ENCODE assay signal across 1 cellular context in genomic region chr16:81036751-81037350, GRCh38.
TF ChIP-seq lines count a peak whose summit lies in the region.

No MANE protein-coding gene starts in this region.

TF ChIP-seq in K562, 482 proteins besides CTCF, POLR2A, EP300 and RAD21 (continued from another document):
- peak in 1 of 2 experiments; percentile 50; a peak in 1 of 3 replicates for TF ChIP-seq CBX3 (IDR thresholded peaks at IDR 0.05; ENCODE audit: borderline replicate concordance in 1 of 2, low read length in 2 of 2)
- TF ChIP-seq RBM34 (IDR thresholded peaks at IDR 0.05; ENCODE audit: borderline replicate concordance, insufficient read depth, low read length): no peak
- TF ChIP-seq EHMT2 (IDR thresholded peaks at IDR 0.05): no peak
- no peak for TF ChIP-seq ZNF707 (CRISPR knock-in tag; conservative IDR thresholded peaks at IDR 0.05)
- TF ChIP-seq ETV5 (CRISPR knock-in tag; IDR thresholded peaks at IDR 0.05; ENCODE audit: low read depth): peak; percentile 7; the same call in 1 of the 2 replicates
- no peak for TF ChIP-seq CHD4 (IDR thresholded peaks at IDR 0.05; ENCODE audit: insufficient read depth, insufficient replicate concordance, low read depth, low read length, poor library complexity, severe bottlenecking)
- no peak for TF ChIP-seq KAT8 (IDR thresholded peaks at IDR 0.05; ENCODE audit: low read depth)
- TF ChIP-seq ELF2 (CRISPR knock-in tag; IDR thresholded peaks at IDR 0.05): no peak
- TF ChIP-seq FOXJ2 (tag; IDR thresholded peaks at IDR 0.05): no peak
- no peak for TF ChIP-seq ZNF282 (CRISPR knock-in tag; IDR thresholded peaks at IDR 0.05)
- TF ChIP-seq SMARCA4 (IDR thresholded peaks at IDR 0.05): no peak
- TF ChIP-seq NCOR1 (IDR thresholded peaks at IDR 0.05): peak; percentile 11; the same call in 1 of the 2 replicates
- TF ChIP-seq, protein P1, sequence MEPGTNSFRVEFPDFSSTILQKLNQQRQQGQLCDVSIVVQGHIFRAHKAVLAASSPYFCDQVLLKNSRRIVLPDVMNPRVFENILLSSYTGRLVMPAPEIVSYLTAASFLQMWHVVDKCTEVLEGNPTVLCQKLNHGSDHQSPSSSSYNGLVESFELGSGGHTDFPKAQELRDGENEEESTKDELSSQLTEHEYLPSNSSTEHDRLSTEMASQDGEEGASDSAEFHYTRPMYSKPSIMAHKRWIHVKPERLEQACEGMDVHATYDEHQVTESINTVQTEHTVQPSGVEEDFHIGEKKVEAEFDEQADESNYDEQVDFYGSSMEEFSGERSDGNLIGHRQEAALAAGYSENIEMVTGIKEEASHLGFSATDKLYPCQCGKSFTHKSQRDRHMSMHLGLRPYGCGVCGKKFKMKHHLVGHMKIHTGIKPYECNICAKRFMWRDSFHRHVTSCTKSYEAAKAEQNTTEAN (CRISPR knock-in tag; IDR thresholded peaks at IDR 0.05): no peak
- no peak for TF ChIP-seq KLF16 (IDR thresholded peaks at IDR 0.05)
- TF ChIP-seq, protein P2, sequence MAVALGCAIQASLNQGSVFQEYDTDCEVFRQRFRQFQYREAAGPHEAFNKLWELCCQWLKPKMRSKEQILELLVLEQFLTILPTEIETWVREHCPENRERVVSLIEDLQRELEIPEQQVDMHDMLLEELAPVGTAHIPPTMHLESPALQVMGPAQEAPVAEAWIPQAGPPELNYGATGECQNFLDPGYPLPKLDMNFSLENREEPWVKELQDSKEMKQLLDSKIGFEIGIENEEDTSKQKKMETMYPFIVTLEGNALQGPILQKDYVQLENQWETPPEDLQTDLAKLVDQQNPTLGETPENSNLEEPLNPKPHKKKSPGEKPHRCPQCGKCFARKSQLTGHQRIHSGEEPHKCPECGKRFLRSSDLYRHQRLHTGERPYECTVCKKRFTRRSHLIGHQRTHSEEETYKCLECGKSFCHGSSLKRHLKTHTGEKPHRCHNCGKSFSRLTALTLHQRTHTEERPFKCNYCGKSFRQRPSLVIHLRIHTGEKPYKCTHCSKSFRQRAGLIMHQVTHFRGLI (CRISPR knock-in tag; IDR thresholded peaks at IDR 0.05): no peak
- 0 out of 2 replicates have a peak, but pooled peaks have one; percentile 49 for TF ChIP-seq DPF2 (IDR thresholded peaks at IDR 0.05)
- no peak for TF ChIP-seq ZFP30 (CRISPR knock-in tag; IDR thresholded peaks at IDR 0.05; ENCODE audit: borderline replicate concordance)
- TF ChIP-seq ZNF77 (CRISPR knock-in tag; IDR thresholded peaks at IDR 0.05): no peak
- TF ChIP-seq HOXB6 (CRISPR knock-in tag; IDR thresholded peaks at IDR 0.05; ENCODE audit: borderline replicate concordance): no peak
- TF ChIP-seq, protein P3, sequence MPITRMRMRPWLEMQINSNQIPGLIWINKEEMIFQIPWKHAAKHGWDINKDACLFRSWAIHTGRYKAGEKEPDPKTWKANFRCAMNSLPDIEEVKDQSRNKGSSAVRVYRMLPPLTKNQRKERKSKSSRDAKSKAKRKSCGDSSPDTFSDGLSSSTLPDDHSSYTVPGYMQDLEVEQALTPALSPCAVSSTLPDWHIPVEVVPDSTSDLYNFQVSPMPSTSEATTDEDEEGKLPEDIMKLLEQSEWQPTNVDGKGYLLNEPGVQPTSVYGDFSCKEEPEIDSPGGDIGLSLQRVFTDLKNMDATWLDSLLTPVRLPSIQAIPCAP (CRISPR knock-in tag; IDR thresholded peaks at IDR 0.05; ENCODE audit: borderline replicate concordance): no peak
- TF ChIP-seq CEBPB (tag; IDR thresholded peaks at IDR 0.05): 0 out of 2 replicates have a peak, but pooled peaks have one; percentile 13
- TF ChIP-seq KAT7 (CRISPR knock-in tag; IDR thresholded peaks at IDR 0.05; ENCODE audit: borderline replicate concordance): 0 out of 2 replicates have a peak, but pooled peaks have one; percentile 19
- TF ChIP-seq, protein P4, sequence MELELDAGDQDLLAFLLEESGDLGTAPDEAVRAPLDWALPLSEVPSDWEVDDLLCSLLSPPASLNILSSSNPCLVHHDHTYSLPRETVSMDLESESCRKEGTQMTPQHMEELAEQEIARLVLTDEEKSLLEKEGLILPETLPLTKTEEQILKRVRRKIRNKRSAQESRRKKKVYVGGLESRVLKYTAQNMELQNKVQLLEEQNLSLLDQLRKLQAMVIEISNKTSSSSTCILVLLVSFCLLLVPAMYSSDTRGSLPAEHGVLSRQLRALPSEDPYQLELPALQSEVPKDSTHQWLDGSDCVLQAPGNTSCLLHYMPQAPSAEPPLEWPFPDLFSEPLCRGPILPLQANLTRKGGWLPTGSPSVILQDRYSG (tag; conservative IDR thresholded peaks at IDR 0.05; ENCODE audit: low read depth): 0 out of 2 replicates have a peak, but pooled peaks have one; percentile 24
- peak; percentile 33; the same call in 1 of the 2 replicates for TF ChIP-seq STAT5A (IDR thresholded peaks at IDR 0.05; ENCODE audit: borderline replicate concordance, low read length)
- 0 out of 2 replicates have a peak, but pooled peaks have one; percentile 39 for TF ChIP-seq CREB1 (IDR thresholded peaks at IDR 0.05)
- TF ChIP-seq CREB1 (CRISPR knock-in tag; IDR thresholded peaks at IDR 0.05): no peak; the same call in 1 of the 2 replicates
- peak; percentile 92 for TF ChIP-seq ZNF316 (IDR thresholded peaks at IDR 0.05)
- no peak for TF ChIP-seq PTRF (tag; IDR thresholded peaks at IDR 0.05)
- TF ChIP-seq, protein P5, sequence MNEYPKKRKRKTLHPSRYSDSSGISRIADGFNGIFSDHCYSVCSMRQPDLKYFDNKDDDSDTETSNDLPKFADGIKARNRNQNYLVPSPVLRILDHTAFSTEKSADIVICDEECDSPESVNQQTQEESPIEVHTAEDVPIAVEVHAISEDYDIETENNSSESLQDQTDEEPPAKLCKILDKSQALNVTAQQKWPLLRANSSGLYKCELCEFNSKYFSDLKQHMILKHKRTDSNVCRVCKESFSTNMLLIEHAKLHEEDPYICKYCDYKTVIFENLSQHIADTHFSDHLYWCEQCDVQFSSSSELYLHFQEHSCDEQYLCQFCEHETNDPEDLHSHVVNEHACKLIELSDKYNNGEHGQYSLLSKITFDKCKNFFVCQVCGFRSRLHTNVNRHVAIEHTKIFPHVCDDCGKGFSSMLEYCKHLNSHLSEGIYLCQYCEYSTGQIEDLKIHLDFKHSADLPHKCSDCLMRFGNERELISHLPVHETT (CRISPR knock-in tag; conservative IDR thresholded peaks at IDR 0.05 in 1 of 2, IDR thresholded peaks at IDR 0.05 in 1 of 2): no peak
- TF ChIP-seq ZC3H11A (IDR thresholded peaks at IDR 0.05; ENCODE audit: low read depth, low read length): no peak
- no peak for TF ChIP-seq BRF1 (IDR thresholded peaks at IDR 0.05; ENCODE audit: borderline replicate concordance, extremely low read depth, insufficient read length)
- 0 out of 2 replicates have a peak, but pooled peaks have one; percentile 15 for TF ChIP-seq ATF3 (IDR thresholded peaks at IDR 0.05)
- TF ChIP-seq ATF3 (CRISPR knock-in tag; conservative IDR thresholded peaks at IDR 0.05): no peak
- no peak for TF ChIP-seq PCBP2 (IDR thresholded peaks at IDR 0.05; ENCODE audit: low read depth, low read length, poor library complexity, severe bottlenecking)
- TF ChIP-seq THAP12 (CRISPR knock-in tag; IDR thresholded peaks at IDR 0.05): no peak
- TF ChIP-seq PHF8 (IDR thresholded peaks at IDR 0.05; ENCODE audit: borderline replicate concordance, low read length): no peak
- no peak for TF ChIP-seq MAZ (CRISPR knock-in tag; conservative IDR thresholded peaks at IDR 0.05 in 1 of 2, IDR thresholded peaks at IDR 0.05 in 1 of 2)
- TF ChIP-seq ARID1B (IDR thresholded peaks at IDR 0.05): peak; percentile 24; the same call in 1 of the 2 replicates
- TF ChIP-seq FOXP1 (CRISPR knock-in tag; IDR thresholded peaks at IDR 0.05): 0 out of 2 replicates have a peak, but pooled peaks have one; percentile 21
- no peak for TF ChIP-seq CBFA2T2 (conservative IDR thresholded peaks at IDR 0.05)
- peak; percentile 32 for TF ChIP-seq MEIS2 (IDR thresholded peaks at IDR 0.05; ENCODE audit: partially characterized antibody)
- no peak for TF ChIP-seq BMI1 (IDR thresholded peaks at IDR 0.05; ENCODE audit: low read length)
- TF ChIP-seq MAFG (tag; conservative IDR thresholded peaks at IDR 0.05): peak; percentile 80
- TF ChIP-seq ZNF583 (CRISPR knock-in tag; IDR thresholded peaks at IDR 0.05): no peak
- peak; percentile 78; the same call in 1 of the 2 replicates for TF ChIP-seq NFE2 (IDR thresholded peaks at IDR 0.05; ENCODE audit: low read depth)
- no peak for TF ChIP-seq DEAF1 (CRISPR knock-in tag; IDR thresholded peaks at IDR 0.05)
- TF ChIP-seq CREM (IDR thresholded peaks at IDR 0.05; ENCODE audit: low read depth): 0 out of 2 replicates have a peak, but pooled peaks have one; percentile 17
TF ChIP-seq in K562: peak in this region for 26.
